Comparison of ENCODE assay signal across 1 cellular context in the genomic region with DNA sequence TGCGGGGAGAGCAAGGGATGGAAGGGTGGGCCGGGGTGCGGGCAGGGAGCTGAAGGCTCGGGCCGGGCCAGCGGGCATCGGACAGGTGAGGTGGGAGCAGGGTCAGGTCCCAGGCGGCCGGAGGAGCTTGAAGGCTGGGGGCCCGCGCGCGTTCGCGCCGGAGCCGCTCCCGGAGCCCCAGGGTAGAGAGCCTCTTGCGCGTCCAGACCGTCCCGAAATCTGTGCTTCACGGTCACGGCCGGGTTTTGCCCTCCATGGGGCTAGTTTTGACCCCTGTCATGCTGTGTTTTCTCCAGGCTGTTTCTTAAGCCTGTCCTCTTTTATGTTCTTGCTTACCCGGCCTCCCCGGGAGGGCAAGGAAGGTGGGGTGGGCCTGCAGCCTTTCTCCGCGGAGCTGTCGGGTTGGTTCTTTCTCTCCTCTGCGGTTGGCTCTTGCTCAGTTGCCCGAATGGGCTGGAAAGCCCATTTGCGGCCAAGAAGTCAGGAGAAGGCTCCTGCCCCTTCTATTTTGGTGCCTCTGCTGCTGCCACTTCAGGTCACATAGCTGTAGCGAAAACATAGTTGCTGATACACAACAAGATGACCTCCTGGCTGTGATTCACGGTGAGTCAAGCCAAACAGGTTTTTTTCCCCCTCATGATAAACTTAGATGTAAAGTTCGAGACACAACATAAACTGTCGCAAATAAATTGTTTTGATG.
TF ChIP-seq lines count a peak whose summit lies in the region.

No MANE protein-coding gene starts in this region.

TF ChIP-seq in endothelial cell of umbilical vein, 7 proteins besides CTCF, POLR2A, EP300 and RAD21:
- no peak for TF ChIP-seq GATA2 (IDR thresholded peaks at IDR 0.05; ENCODE audit: insufficient read depth, insufficient read length, low read depth, low read length)
- TF ChIP-seq JUN (IDR thresholded peaks at IDR 0.05; ENCODE audit: borderline replicate concordance, insufficient read depth, insufficient read length, low read depth), result peak; percentile 18
- TF ChIP-seq, protein P1, sequence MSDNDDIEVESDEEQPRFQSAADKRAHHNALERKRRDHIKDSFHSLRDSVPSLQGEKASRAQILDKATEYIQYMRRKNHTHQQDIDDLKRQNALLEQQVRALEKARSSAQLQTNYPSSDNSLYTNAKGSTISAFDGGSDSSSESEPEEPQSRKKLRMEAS (IDR thresholded peaks at IDR 0.05; ENCODE audit: insufficient read depth, insufficient read length), result no peak
- TF ChIP-seq FOS (IDR thresholded peaks at IDR 0.05; ENCODE audit: borderline replicate concordance, insufficient read depth, low read length), result peak; percentile 80
